Comparison of ENCODE assay signal across 10 cellular contexts in genomic region chr13:110136660-110137585, GRCh38.
DNase-seq lines count a peak whose midpoint lies in the region; ATAC-seq and TF ChIP-seq lines count a peak whose summit lies in the region.
"Had no signal": no experiment of that assay in that cellular context is flagged by ENCODE, and none has a peak within 500 bp of the region (broad histone marks: within the 10 kb centered on the region; RNA-seq: fewer than 3 reads in every experiment).

No MANE protein-coding gene starts in this region.

- H2AFZ ChIP-seq in Karpas-422 (ENCODE audit: low read length): no peak overlapping the region

- no peaks in the 10 kb centered on the region for H3K9me3 ChIP-seq in CD4-positive, alpha-beta memory T cell (ENCODE audit: control insufficient read depth in 1 of 2, low read length in 2 of 2)
- H3K9me3 ChIP-seq in Karpas-422 (ENCODE audit: low read length): no peaks in the 10 kb centered on the region
- H3K9me3 ChIP-seq: pancreas had no signal

- ATAC-seq in effector memory CD8-positive, alpha-beta T cell (replicated peaks): no peak
- ATAC-seq in natural killer cell (peak in 1 of 3 donors; percentile 8), HG03565 (IDR thresholded peaks at IDR 0.05; ENCODE audit: unreplicated experiment) (no peak), GM19324 (IDR thresholded peaks at IDR 0.05; ENCODE audit: low FRiP score, unreplicated experiment) (no peak)

- H3K4me3 Mint-ChIP-seq in CD4-positive, alpha-beta memory T cell: peak overlapping the region in 6 of 8 donors; percentile 59 to 89 (median 83)
- peak overlapping the region; percentile 60 to 71 for H3K4me3 Mint-ChIP-seq in effector memory CD8-positive, alpha-beta T cell
- H3K4me3 Mint-ChIP-seq in natural killer cell: peak overlapping the region; percentile 86

- H3K27me3 Mint-ChIP-seq in CD4-positive, alpha-beta memory T cell: peaks cover 9 to 10% of the 10 kb centered on the region in 2 donors
- H3K27me3 Mint-ChIP-seq in effector memory CD8-positive, alpha-beta T cell: peaks cover 23 to 31% of the 10 kb centered on the region in 2 donors
- H3K27me3 Mint-ChIP-seq in natural killer cell (ENCODE audit: low read depth in 2 of 2): peaks cover 3 to 6% of the 10 kb centered on the region in 2 donors

- CTCF ChIA-PET in CD4-positive, alpha-beta memory T cell (lab: Charles Lee; ENCODE audit: partially characterized antibody): no interaction called here

- H3K27ac ChIP-seq in CD4-positive, alpha-beta memory T cell (ENCODE audit: low read depth, low read length): no peak overlapping the region
- no peak overlapping the region for H3K27ac ChIP-seq in Karpas-422 (ENCODE audit: low read length)

- no peak for DNase-seq in CD4-positive, alpha-beta memory T cell
- no peak for DNase-seq in Karpas-422
- DNase-seq in effector memory CD8-positive, alpha-beta T cell: no peak
- DNase-seq in natural killer cell: no peak
- no peak for DNase-seq in SKM-1 (lab: John Stamatoyannopoulos, UW; ENCODE audit: unreplicated experiment)
- DNase-seq in SHP77 treated with DMSO at 0.1 percent for 48 hours (lab: John Stamatoyannopoulos, UW): no peak

- no peak overlapping the region for H3K27ac Mint-ChIP-seq in CD4-positive, alpha-beta memory T cell
- no peak overlapping the region for H3K27ac Mint-ChIP-seq in effector memory CD8-positive, alpha-beta T cell
- H3K27ac Mint-ChIP-seq in natural killer cell: peak overlapping the region in 1 of 2 donors; percentile 70
- H3K27ac Mint-ChIP-seq: IgD-negative memory B cell had no signal

- no peak for TF ChIP-seq CTCF in natural killer cell (IDR thresholded peaks at IDR 0.05)

- H3K4me1 Mint-ChIP-seq in CD4-positive, alpha-beta memory T cell: peaks cover 1 to 12% (median 11%) of the 10 kb centered on the region in 4 donors
- peaks cover 7% of the 10 kb centered on the region in 2 donors for H3K4me1 Mint-ChIP-seq in effector memory CD8-positive, alpha-beta T cell (ENCODE audit: low read depth in 2 of 2)
- H3K4me1 Mint-ChIP-seq in natural killer cell: peaks cover 9 to 11% of the 10 kb centered on the region in 2 donors

- no peaks in the 10 kb centered on the region for H3K9me2 ChIP-seq in Karpas-422 (replicated peaks; ENCODE audit: insufficient read depth, low read length)

- intact Hi-C loops in CD4-positive, alpha-beta memory T cell (cut with micrococcal nuclease): no loop called here
- intact Hi-C loops in natural killer cell (cut with micrococcal nuclease): no loop called here

- no peak overlapping the region for H3K9ac ChIP-seq in Karpas-422 (ENCODE audit: low read length)

- H3K9me3 Mint-ChIP-seq in CD4-positive, alpha-beta memory T cell: peaks cover 0 to 4% (median under 1%) of the 10 kb centered on the region in 8 donors
- no peaks in the 10 kb centered on the region for H3K9me3 Mint-ChIP-seq in effector memory CD8-positive, alpha-beta T cell
- peaks cover 0 to 2% of the 10 kb centered on the region in 2 donors for H3K9me3 Mint-ChIP-seq in natural killer cell

- peak overlapping the region in 1 of 2 donors; percentile 7 for H3K4me3 ChIP-seq in CD4-positive, alpha-beta memory T cell (ENCODE audit: low read length in 2 of 2)
- H3K4me3 ChIP-seq in Karpas-422 (ENCODE audit: low read length): no peak overlapping the region

- POLR2A ChIA-PET in CD4-positive, alpha-beta memory T cell (lab: Charles Lee; ENCODE audit: partially characterized antibody): no interaction called here

- H3K79me2 ChIP-seq in Karpas-422 (ENCODE audit: low read length): no peaks in the 10 kb centered on the region

- peaks cover 4% of the 10 kb centered on the region for H3K27me3 ChIP-seq in CD4-positive, alpha-beta memory T cell (ENCODE audit: insufficient read depth, low read length)
- peaks cover 3% of the 10 kb centered on the region for H3K27me3 ChIP-seq in Karpas-422 (ENCODE audit: low read length)
- H3K27me3 ChIP-seq: pancreas had no signal

- no peaks in the 10 kb centered on the region for H4K20me1 ChIP-seq in Karpas-422 (ENCODE audit: insufficient read depth, low read depth, low read length)

- peak overlapping the region; percentile 90 for H3K4me2 ChIP-seq in Karpas-422 (ENCODE audit: low read depth, low read length, poor library complexity, severe bottlenecking)

- no peaks in the 10 kb centered on the region for H3K36me3 Mint-ChIP-seq in CD4-positive, alpha-beta memory T cell
- H3K36me3 Mint-ChIP-seq in effector memory CD8-positive, alpha-beta T cell (ENCODE audit: insufficient read depth): no peaks in the 10 kb centered on the region
- H3K36me3 Mint-ChIP-seq in natural killer cell: no peaks in the 10 kb centered on the region

- no peaks in the 10 kb centered on the region for H3K36me3 ChIP-seq in CD4-positive, alpha-beta memory T cell (ENCODE audit: insufficient read depth, low read length)
- no peaks in the 10 kb centered on the region for H3K36me3 ChIP-seq in Karpas-422 (ENCODE audit: insufficient read depth, low read length)
- H3K36me3 ChIP-seq: pancreas had no signal

- peaks cover 14% of the 10 kb centered on the region for H3K4me1 ChIP-seq in CD4-positive, alpha-beta memory T cell (ENCODE audit: insufficient read depth, low read length)
- H3K4me1 ChIP-seq in Karpas-422 (ENCODE audit: low read length): peaks cover 13% of the 10 kb centered on the region
- H3K4me1 ChIP-seq: pancreas had no signal
